Comparison of ENCODE assay signal across 24 cellular contexts in genomic region chr16:9500872-9501271, GRCh38.
"Had no signal": no experiment of that assay in that cellular context is flagged by ENCODE, and none has a peak within 500 bp of the region (broad histone marks: within the 10 kb centered on the region; RNA-seq: fewer than 3 reads in every experiment).

No MANE protein-coding gene starts in this region.

- ATAC-seq: effector memory CD8-positive, alpha-beta T cell; naive thymus-derived CD4-positive, alpha-beta T cell; stimulated activated effector memory CD8-positive, alpha-beta T cell treated with anti-CD3 and anti-CD28 coated beads, Interleukin-12 subunit alpha, Interleukin-12 subunit beta, amount 100 ng/mL, for 72 hours had no signal

- H3K36me3 ChIP-seq: esophagus squamous epithelium, heart right ventricle, prostate gland, right atrium auricular region, sigmoid colon, stomach, thyroid gland, vagina had no signal

- H3K27me3 ChIP-seq: esophagus squamous epithelium, right atrium auricular region, sigmoid colon, stomach, thyroid gland, vagina had no signal

- DNase-seq: cortex of kidney; effector memory CD8-positive, alpha-beta T cell; erythroblast; esophagus squamous epithelium; foreskin melanocyte; glutamatergic neuron; hippocampal formation; mesenchymal stem cell; midbrain; naive thymus-derived CD4-positive, alpha-beta T cell; stimulated activated CD4-positive, alpha-beta T cell treated with anti-CD3 and anti-CD28 coated beads, Interleukin-2, amount 100 ng/mL, for 24 hours; stimulated activated CD4-positive, alpha-beta T cell treated with anti-CD3 and anti-CD28 coated beads, Interleukin-4, amount 100 ng/mL, for 24 hours; stimulated activated naive CD4-positive, alpha-beta T cell treated with Interleukin-2 at 50 U/mL for 16 hours; stomach; trophoblast cell had no signal

- FAIRE-seq: endometrium, keratinocyte had no signal

- H3K4me1 ChIP-seq: esophagus squamous epithelium, heart right ventricle, prostate gland, right atrium auricular region, sigmoid colon, stomach, vagina had no signal

- H3K27ac ChIP-seq: esophagus squamous epithelium, heart right ventricle, prostate gland, sigmoid colon, stomach, thyroid gland, vagina had no signal

- H3K4me3 ChIP-seq: esophagus squamous epithelium, heart right ventricle, prostate gland, right atrium auricular region, sigmoid colon, stomach, thyroid gland, vagina had no signal

- H3K9me3 ChIP-seq: esophagus squamous epithelium, heart right ventricle, prostate gland, right atrium auricular region, sigmoid colon, stomach, thyroid gland, vagina had no signal
